In the genomic region with DNA sequence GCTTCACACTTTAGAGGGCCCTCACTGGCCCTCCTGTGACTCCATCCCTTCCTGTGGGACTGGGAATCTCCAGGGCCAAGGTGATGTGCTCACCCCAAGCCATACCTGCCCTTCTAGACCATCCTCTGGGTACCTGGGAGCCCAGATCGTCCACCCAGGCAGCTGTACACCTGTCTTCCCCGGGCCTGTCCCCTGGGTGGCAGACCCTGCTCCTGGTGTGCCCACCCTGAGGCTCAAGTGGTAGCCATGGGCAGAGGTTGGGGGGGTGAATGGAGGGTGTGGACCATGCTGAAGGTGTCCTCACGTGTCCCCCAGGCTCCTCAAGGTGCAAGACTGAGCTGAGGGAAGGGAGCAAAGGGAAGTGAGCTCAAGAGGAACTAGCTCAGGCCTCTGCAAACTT, we compare ENCODE assay signal across 26 cellular contexts. TPM values are rescaled to one million over a fixed set of nuclear protein-coding genes. Genes with fewer than 3 reads are reported as not detected.
"Had no signal": no experiment of that assay in that cellular context is flagged by ENCODE, and none has a peak within 500 bp of the region (broad histone marks: within the 10 kb centered on the region; RNA-seq: fewer than 3 reads in every experiment).

No MANE protein-coding gene starts in this region.

- H3K4me3 Mint-ChIP-seq: mesothelial cell of epicardium had no signal

- H3K27ac Mint-ChIP-seq: mesothelial cell of epicardium had no signal

- DNase-seq: dermis blood vessel endothelial cell; dorsolateral prefrontal cortex; effector CD4-positive, alpha-beta T cell; effector memory CD4-positive, alpha-beta T cell; esophagus squamous epithelium; foreskin fibroblast; foreskin melanocyte; gastrocnemius medialis; glutamatergic neuron; head of caudate nucleus; heart right ventricle; hippocampal formation; left cardiac atrium; left lung; left ventricle myocardium superior; lower lobe of right lung; mesenchymal stem cell; mucosa of descending colon; naive B cell had no signal

- ATAC-seq: gastrocnemius medialis, heart right ventricle, left cardiac atrium, left lung, left ventricle myocardium superior, mucosa of descending colon had no signal

- H3K4me1 Mint-ChIP-seq: mesothelial cell of epicardium had no signal

RNA-seq across cellular contexts. Expression of a gene that starts 9.3 kb away (rescaled TPM):
- total RNA-seq: endothelial cell of umbilical vein, epithelial cell of proximal tubule, glomerular endothelial cell, kidney epithelial cell, mesothelial cell of epicardium, myocyte had no signal

RNA-seq across cellular contexts. Expression of a gene that starts 26.8 kb away (rescaled TPM):
- total RNA-seq: epithelial cell of proximal tubule, kidney epithelial cell had no signal

RNA-seq across cellular contexts. Expression of a gene that starts 43.9 kb away (rescaled TPM):
- total RNA-seq: dermis blood vessel endothelial cell, endothelial cell of umbilical vein, epithelial cell of proximal tubule, glomerular endothelial cell, kidney epithelial cell, lung microvascular endothelial cell, mesothelial cell of epicardium, myocyte had no signal

RNA-seq across cellular contexts. Expression of a gene that starts 47.9 kb away (rescaled TPM):
- total RNA-seq: epithelial cell of proximal tubule, mesothelial cell of epicardium, myocyte had no signal
